Comparison of ENCODE assay signal across 17 cellular contexts in the genomic region with DNA sequence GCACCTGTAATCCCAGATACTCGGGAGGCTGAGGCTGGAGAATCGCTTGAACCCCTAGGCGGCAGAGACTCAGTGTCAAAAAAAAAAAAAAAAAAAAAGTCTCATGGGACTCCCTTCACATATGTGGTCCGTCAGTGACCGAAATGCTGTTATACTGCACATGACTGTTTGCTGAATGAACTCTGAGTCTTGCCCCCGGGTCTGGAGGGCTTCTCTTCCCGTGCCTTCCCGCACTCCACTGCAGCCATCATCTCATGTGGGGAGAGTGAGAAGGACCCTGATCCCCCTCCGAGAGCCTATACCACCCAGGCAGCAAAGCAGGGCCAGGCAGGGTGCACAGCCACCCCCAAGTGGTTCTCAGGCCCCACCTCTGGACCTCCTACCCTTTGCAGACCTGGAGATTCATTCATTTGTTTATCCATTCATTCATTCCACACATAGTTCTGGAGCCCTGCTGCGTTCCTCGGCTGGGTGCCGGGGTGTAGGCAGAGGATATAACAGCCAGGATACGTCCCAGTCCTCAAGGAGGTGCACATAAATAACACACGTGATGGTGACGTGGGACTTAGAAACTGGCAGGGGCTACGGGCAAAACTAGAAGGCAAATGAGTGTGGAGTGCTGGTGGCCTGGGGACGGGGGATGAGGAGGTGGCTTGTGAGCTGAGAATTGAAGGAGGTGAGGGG. TPM values are rescaled to one million over a fixed set of nuclear protein-coding genes. Genes with fewer than 3 reads are reported as not detected.
DNase-seq lines count a peak whose midpoint lies in the region.
"Had no signal": no experiment of that assay in that cellular context is flagged by ENCODE, and none has a peak within 500 bp of the region (broad histone marks: within the 10 kb centered on the region; RNA-seq: fewer than 3 reads in every experiment).

No MANE protein-coding gene starts in this region.

- no peak overlapping the region for H3K4me3 ChIP-seq in SJCRH30
- no peak overlapping the region for H3K4me3 ChIP-seq in muscle layer of duodenum (ENCODE audit: low read depth in 1 of 2, low read length in 2 of 2)
- H3K4me3 ChIP-seq: tibial artery had no signal

- peak; percentile 81 for DNase-seq in EH (ENCODE audit: low read depth)
- DNase-seq in SJCRH30, result peak; percentile 35 to 58
- DNase-seq in NCI-H748 (lab: John Stamatoyannopoulos, UW; ENCODE audit: unreplicated experiment), result no peak
- DNase-seq in putamen (ENCODE audit: low spot score), result no peak
- no peak for DNase-seq in activated CD8-positive, alpha-beta memory T cell treated with anti-CD3 and anti-CD28 coated beads, Interleukin-2, amount 50 U/mL, for 4 hours
- DNase-seq: activated CD8-positive, alpha-beta T cell treated with anti-CD3 and anti-CD28 coated beads, Interleukin-2, amount 10 ng/mL, durations not matched to agents 7 days and 5 days; amniotic stem cell; Calu3; mammary epithelial cell; NCI-H524 treated with DMSO at 0.1 percent for 48 hours; stimulated activated CD4-positive, alpha-beta T cell treated with anti-CD3 and anti-CD28 coated beads, Interleukin-1b, Interleukin-23, amount 100 ng/mL, for 48 hours; stimulated activated CD8-positive, alpha-beta memory T cell treated with anti-CD3 and anti-CD28 coated beads, Interleukin-4, amount 100 ng/mL, for 48 hours; SW 1271; tibial artery had no signal

- no peaks in the 10 kb centered on the region for H3K9me3 ChIP-seq in SJCRH30 (replicated peaks)
- H3K9me3 ChIP-seq in muscle layer of duodenum (ENCODE audit: control insufficient read depth in 1 of 2, low read length in 2 of 2), result no peaks in the 10 kb centered on the region
- H3K9me3 ChIP-seq: tibial artery had no signal

- H3K36me3 ChIP-seq in SJCRH30 (no peaks in the 10 kb centered on the region), muscle layer of duodenum (ENCODE audit: control insufficient read depth in 1 of 2, insufficient read depth in 2 of 2, low read length in 2 of 2) (no peaks in the 10 kb centered on the region)

- no peaks in the 10 kb centered on the region for H3K27me3 ChIP-seq in SJCRH30
- peaks cover 6% of the 10 kb centered on the region for H3K27me3 ChIP-seq in muscle layer of duodenum (ENCODE audit: low read depth, low read length)

- H3K27ac ChIP-seq in SJCRH30 (no peak overlapping the region), muscle layer of duodenum (ENCODE audit: low read length) (peak overlapping the region; percentile 23)
- H3K27ac ChIP-seq: tibial artery had no signal

- H3K4me1 ChIP-seq in SJCRH30 (peaks cover 38% of the 10 kb centered on the region), muscle layer of duodenum (ENCODE audit: control insufficient read depth in 1 of 2, insufficient read depth in 2 of 2, low read length in 2 of 2) (peaks cover 0 to 16% of the 10 kb centered on the region in 2 donors)

RNA-seq across cellular contexts. Expression of gene NDUFA11, which starts 14.2 kb away (rescaled TPM):
- total RNA-seq in SJCRH30 (2014; rRNA removed; shearing (Covaris generic)), result 245 and 307 TPM in 2 replicates

RNA-seq across cellular contexts. Expression of gene VMAC, which starts 15.2 kb away (rescaled TPM):
- total RNA-seq in SJCRH30 (2014; rRNA removed; shearing (Covaris generic)), result 0.94 and 1.3 TPM in 2 replicates

RNA-seq across cellular contexts. Expression of gene FUT5, which starts 19.1 kb away (rescaled TPM):
- total RNA-seq in SJCRH30 (2014; rRNA removed; shearing (Covaris generic)), result 0.61 and 0.94 TPM in 2 replicates
- total RNA-seq: activated CD8-positive, alpha-beta T cell treated with anti-CD3 and anti-CD28 coated beads, Interleukin-2, amount 10 ng/mL, durations not matched to agents 7 days and 5 days; Calu3; cerebellum; mammary epithelial cell; right cardiac atrium had no signal

RNA-seq across cellular contexts. Expression of gene CAPS, which starts 24.6 kb away (rescaled TPM):
- 0.73 and 1.9 TPM in 2 replicates for total RNA-seq in SJCRH30 (2014; rRNA removed; shearing (Covaris generic))

RNA-seq across cellular contexts. Expression of gene FUT3, which starts 38.2 kb away (rescaled TPM):
- 21.9 and 23.9 TPM in 2 replicates for total RNA-seq in SJCRH30 (2014; rRNA removed; shearing (Covaris generic))
- total RNA-seq: activated CD8-positive, alpha-beta T cell treated with anti-CD3 and anti-CD28 coated beads, Interleukin-2, amount 10 ng/mL, durations not matched to agents 7 days and 5 days; right cardiac atrium had no signal

Comparison
In these comparisons a context has a peak if more than half of its experiments do, and no peak if none do; other contexts are left out.
1. DNase-seq: peak in EH (single experiment) and SJCRH30 (2 of 2); none in NCI-H748 (single experiment), putamen (single experiment) and activated CD8-positive, alpha-beta memory T cell treated with anti-CD3 and anti-CD28 coated beads, Interleukin-2, amount 50 U/mL, for 4 hours (single experiment).